ENCODE assay signal across 1 cellular context in genomic region chr13:101554420-101555125, GRCh38.
TF ChIP-seq lines count a peak whose summit lies in the region.

No MANE protein-coding gene starts in this region.

TF ChIP-seq in HepG2, 621 proteins besides CTCF, POLR2A, EP300 and RAD21 (continued from another document):
- TF ChIP-seq DBP (CRISPR knock-in tag; IDR thresholded peaks at IDR 0.05; ENCODE audit: not compliant biosample characterization) (no peak), TOPORS (CRISPR knock-in tag; IDR thresholded peaks at IDR 0.05) (no peak), EED (CRISPR knock-in tag; IDR thresholded peaks at IDR 0.05) (no peak), KIAA2018 (CRISPR knock-in tag; IDR thresholded peaks at IDR 0.05; ENCODE audit: borderline replicate concordance) (no peak), ZNF354B (CRISPR knock-in tag; IDR thresholded peaks at IDR 0.05) (no peak), PHF8 (CRISPR knock-in tag; IDR thresholded peaks at IDR 0.05) (no peak)
